ENCODE assay signal across 1 cellular context in genomic region chr18:79680891-79681339, GRCh38.
TF ChIP-seq lines count a peak whose summit lies in the region.

No MANE protein-coding gene starts in this region.

TF ChIP-seq in HepG2, 621 proteins besides CTCF, POLR2A, EP300 and RAD21 (continued from another document and continues in another):
- no peak for TF ChIP-seq ZNF580 (CRISPR knock-in tag; IDR thresholded peaks at IDR 0.05; ENCODE audit: borderline replicate concordance, low read depth)
- TF ChIP-seq TEAD2 (CRISPR knock-in tag; IDR thresholded peaks at IDR 0.05) = no peak
- no peak for TF ChIP-seq ZNF607 (CRISPR knock-in tag; IDR thresholded peaks at IDR 0.05; ENCODE audit: borderline replicate concordance)
- 0 out of 2 replicates have a peak, but pooled peaks have one; percentile 35 for TF ChIP-seq E2F2 (CRISPR knock-in tag; IDR thresholded peaks at IDR 0.05; ENCODE audit: borderline replicate concordance)
- no peak for TF ChIP-seq ZNF510 (CRISPR knock-in tag; IDR thresholded peaks at IDR 0.05; ENCODE audit: low read depth)
- TF ChIP-seq NCOA5 (CRISPR knock-in tag; IDR thresholded peaks at IDR 0.05) = no peak
- TF ChIP-seq ZNF354B (CRISPR knock-in tag; IDR thresholded peaks at IDR 0.05) = no peak
- TF ChIP-seq ZNF350 (CRISPR knock-in tag; IDR thresholded peaks at IDR 0.05; ENCODE audit: borderline replicate concordance, low read depth) = no peak
- TF ChIP-seq KDM6A (CRISPR knock-in tag; IDR thresholded peaks at IDR 0.05; ENCODE audit: low read depth) = no peak
- TF ChIP-seq NBN (conservative IDR thresholded peaks at IDR 0.05) = no peak
- 0 out of 2 replicates have a peak, but pooled peaks have one; percentile 28 for TF ChIP-seq MEIS2 (CRISPR knock-in tag; IDR thresholded peaks at IDR 0.05)
- TF ChIP-seq ZEB1 (IDR thresholded peaks at IDR 0.05; ENCODE audit: insufficient replicate concordance, low read depth) = no peak
- TF ChIP-seq SMC3 (IDR thresholded peaks at IDR 0.05; ENCODE audit: low read length) = no peak
- peak; percentile 25; the same call in 1 of the 2 replicates for TF ChIP-seq SAP130 (CRISPR knock-in tag; IDR thresholded peaks at IDR 0.05; ENCODE audit: low read depth)
- TF ChIP-seq ZNF383 (CRISPR knock-in tag; IDR thresholded peaks at IDR 0.05; ENCODE audit: borderline replicate concordance) = no peak
- TF ChIP-seq JDP2 (CRISPR knock-in tag; IDR thresholded peaks at IDR 0.05; ENCODE audit: borderline replicate concordance) = no peak
- no peak for TF ChIP-seq ZNF101 (CRISPR knock-in tag; IDR thresholded peaks at IDR 0.05; ENCODE audit: borderline replicate concordance, low read depth)
- TF ChIP-seq ZNF274 (CRISPR knock-in tag; IDR thresholded peaks at IDR 0.05) = no peak
- TF ChIP-seq ZNF569 (CRISPR knock-in tag; IDR thresholded peaks at IDR 0.05; ENCODE audit: borderline replicate concordance) = no peak
- 0 out of 2 replicates have a peak, but pooled peaks have one; percentile 44 for TF ChIP-seq ZMAT3 (CRISPR knock-in tag; conservative IDR thresholded peaks at IDR 0.05)
- no peak for TF ChIP-seq ZNF746 (CRISPR knock-in tag; IDR thresholded peaks at IDR 0.05)
- no peak for TF ChIP-seq RXRA (CRISPR knock-in tag; IDR thresholded peaks at IDR 0.05)
- no peak for TF ChIP-seq ZNF777 (CRISPR knock-in tag; IDR thresholded peaks at IDR 0.05)
- 0 out of 2 replicates have a peak, but pooled peaks have one; percentile 45 for TF ChIP-seq THAP7 (CRISPR knock-in tag; IDR thresholded peaks at IDR 0.05)
- no peak for TF ChIP-seq TCF7L2 (IDR thresholded peaks at IDR 0.05; ENCODE audit: low read depth, low read length)
- TF ChIP-seq KAT8 (CRISPR knock-in tag; IDR thresholded peaks at IDR 0.05) = no peak
- TF ChIP-seq ZNF713 (CRISPR knock-in tag; IDR thresholded peaks at IDR 0.05) = no peak
- TF ChIP-seq MXI1 (IDR thresholded peaks at IDR 0.05; ENCODE audit: borderline replicate concordance, low read depth, low read length) = no peak
- TF ChIP-seq MAF1 (CRISPR knock-in tag; IDR thresholded peaks at IDR 0.05; ENCODE audit: borderline replicate concordance) = 0 out of 2 replicates have a peak, but pooled peaks have one; percentile 36
- no peak for TF ChIP-seq ZNF639 (CRISPR knock-in tag; conservative IDR thresholded peaks at IDR 0.05)
- no peak for TF ChIP-seq EED (CRISPR knock-in tag; IDR thresholded peaks at IDR 0.05)
- TF ChIP-seq ZNF407 (CRISPR knock-in tag; IDR thresholded peaks at IDR 0.05; ENCODE audit: not compliant biosample characterization) = no peak
- no peak for TF ChIP-seq SETDB1 (CRISPR knock-in tag; IDR thresholded peaks at IDR 0.05; ENCODE audit: borderline replicate concordance)
- TF ChIP-seq YY1 (IDR thresholded peaks at IDR 0.05; ENCODE audit: insufficient read depth, insufficient replicate concordance, low read depth, low read length) = no peak
- TF ChIP-seq SALL2 (CRISPR knock-in tag; IDR thresholded peaks at IDR 0.05) = no peak
- TF ChIP-seq ZBTB38 (CRISPR knock-in tag; IDR thresholded peaks at IDR 0.05) = 0 out of 2 replicates have a peak, but pooled peaks have one; percentile 24
- no peak for TF ChIP-seq ATRX (CRISPR knock-in tag; IDR thresholded peaks at IDR 0.05; ENCODE audit: borderline replicate concordance)
- TF ChIP-seq ISL2 (CRISPR knock-in tag; IDR thresholded peaks at IDR 0.05) = 0 out of 2 replicates have a peak, but pooled peaks have one; percentile 18
- TF ChIP-seq ZNF670 (CRISPR knock-in tag; IDR thresholded peaks at IDR 0.05; ENCODE audit: borderline replicate concordance) = no peak
- no peak for TF ChIP-seq ZNF329 (CRISPR knock-in tag; IDR thresholded peaks at IDR 0.05; ENCODE audit: low read depth)
- no peak for TF ChIP-seq ZFP62 (CRISPR knock-in tag; IDR thresholded peaks at IDR 0.05)
- TF ChIP-seq ZFP91 (CRISPR knock-in tag; IDR thresholded peaks at IDR 0.05; ENCODE audit: borderline replicate concordance) = peak; percentile 10; the same call in 1 of the 2 replicates
- no peak for TF ChIP-seq ZNF512 (CRISPR knock-in tag; IDR thresholded peaks at IDR 0.05)
- TF ChIP-seq ZBTB37 (CRISPR knock-in tag; IDR thresholded peaks at IDR 0.05) = no peak
- TF ChIP-seq REPIN1 (CRISPR knock-in tag; IDR thresholded peaks at IDR 0.05; ENCODE audit: borderline replicate concordance, low read depth) = no peak
- no peak for TF ChIP-seq ZNF619 (CRISPR knock-in tag; IDR thresholded peaks at IDR 0.05)
- TF ChIP-seq NR2F6 (IDR thresholded peaks at IDR 0.05) = no peak
- TF ChIP-seq NR2F6 (CRISPR knock-in tag; IDR thresholded peaks at IDR 0.05) = peak; percentile 43; the same call in 1 of the 2 replicates
- no peak for TF ChIP-seq ZBTB43 (CRISPR knock-in tag; conservative IDR thresholded peaks at IDR 0.05)
- TF ChIP-seq BORCS8-MEF2B (CRISPR knock-in tag; IDR thresholded peaks at IDR 0.05) = 0 out of 2 replicates have a peak, but pooled peaks have one; percentile 26
- TF ChIP-seq HOXA9 (CRISPR knock-in tag; IDR thresholded peaks at IDR 0.05; ENCODE audit: borderline replicate concordance) = no peak
- TF ChIP-seq EHMT2 (IDR thresholded peaks at IDR 0.05; ENCODE audit: borderline replicate concordance, low read depth, low read length) = no peak
